Comparison of ENCODE assay signal across 22 cellular contexts in genomic region chr17:83035722-83036121, GRCh38. TPM values are rescaled to one million over a fixed set of nuclear protein-coding genes. Genes with fewer than 3 reads are reported as not detected.
DNase-seq lines count a peak whose midpoint lies in the region; ATAC-seq and TF ChIP-seq lines count a peak whose summit lies in the region.
"Had no signal": no experiment of that assay in that cellular context is flagged by ENCODE, and none has a peak within 500 bp of the region (broad histone marks: within the 10 kb centered on the region; RNA-seq: fewer than 3 reads in every experiment).

No MANE protein-coding gene starts in this region.

- no peak overlapping the region for H3K27ac ChIP-seq in neural progenitor cell
- no peak overlapping the region for H3K27ac ChIP-seq in spleen
- H3K27ac ChIP-seq: BLaER1, PC-9, SJCRH30 had no signal

- peaks cover 6% of the 10 kb centered on the region for H3F3A ChIP-seq in neural progenitor cell (ENCODE audit: low read depth)

- H3K4me1 ChIP-seq in neural progenitor cell (peaks cover 8% of the 10 kb centered on the region), spleen (no peaks in the 10 kb centered on the region)
- H3K4me1 ChIP-seq: BLaER1, SJCRH30 had no signal

- H3K4me3 Mint-ChIP-seq in CD14-positive monocyte, result no peak overlapping the region
- H3K4me3 Mint-ChIP-seq in brain, result no peak overlapping the region
- peak overlapping the region; percentile 22 for H3K4me3 Mint-ChIP-seq in neural progenitor cell
- H3K4me3 Mint-ChIP-seq: CD4-positive, alpha-beta T cell; GM23338 had no signal

- H3K9me3 ChIP-seq in neural progenitor cell (ENCODE audit: low read depth) (peaks cover 4% of the 10 kb centered on the region), spleen (peaks cover 0 to 9% (median 5%) of the 10 kb centered on the region in 8 donors)

- no peaks in the 10 kb centered on the region for H3K36me3 ChIP-seq in neural progenitor cell
- H3K36me3 ChIP-seq in spleen, result peaks cover 0 to 85% (median 8%) of the 10 kb centered on the region in 6 donors
- H3K36me3 ChIP-seq: SJCRH30 had no signal

- WGBS in spleen, 5 donors, result 75 to 89% (median 84%) methylated on average over 13 of the region's 13 CpGs

- H3K27me3 ChIP-seq in neural progenitor cell (no peaks in the 10 kb centered on the region), spleen (replicated peaks in 1 of 7) (no peaks in the 10 kb centered on the region)
- H3K27me3 ChIP-seq: BLaER1, MG63, SJCRH30 had no signal

- no peak overlapping the region for H3K9ac ChIP-seq in neural progenitor cell
- H3K9ac ChIP-seq: BLaER1 had no signal

- no peak overlapping the region for H3K4me2 ChIP-seq in neural progenitor cell
- H3K4me2 ChIP-seq: BLaER1, GM23338, PC-9 had no signal

- H3K27me3 Mint-ChIP-seq in CD14-positive monocyte (ENCODE audit: low read depth in 3 of 3) (peaks cover 0 to 2% (median 0%) of the 10 kb centered on the region in 3 donors), brain (no peaks in the 10 kb centered on the region), neural progenitor cell (ENCODE audit: insufficient read depth, low read depth) (peaks cover 2% of the 10 kb centered on the region)
- H3K27me3 Mint-ChIP-seq: CD4-positive, alpha-beta T cell had no signal

- H3K27ac Mint-ChIP-seq in CD14-positive monocyte, result peak overlapping the region in 4 of 7 donors; percentile 12 to 61 (median 46)
- H3K27ac Mint-ChIP-seq in brain, result peak overlapping the region in 3 of 5 experiments; percentile 56 to 93 (median 68)
- peak overlapping the region; percentile 90 for H3K27ac Mint-ChIP-seq in neural progenitor cell
- H3K27ac Mint-ChIP-seq: CD4-positive, alpha-beta T cell; GM23338 had no signal

- TF ChIP-seq POLR2A in spleen (IDR thresholded peaks at IDR 0.05), result no peak

- H3K4me1 Mint-ChIP-seq in CD14-positive monocyte (no peaks in the 10 kb centered on the region), brain (peaks cover 23% of the 10 kb centered on the region), neural progenitor cell (peaks cover 30% of the 10 kb centered on the region)

- ATAC-seq in HG03342 (IDR thresholded peaks at IDR 0.05; ENCODE audit: unreplicated experiment), result no peak
- ATAC-seq: GM23338, Right ventricle myocardium inferior had no signal

- H3K79me2 ChIP-seq in neural progenitor cell (ENCODE audit: low read depth), result no peaks in the 10 kb centered on the region

- H3K9me3 Mint-ChIP-seq in CD14-positive monocyte, result peaks cover 17 to 41% (median 23%) of the 10 kb centered on the region in 7 donors
- H3K9me3 Mint-ChIP-seq in brain, result peaks cover 6 to 19% (median 12%) of the 10 kb centered on the region in 5 experiments
- peaks cover 23% of the 10 kb centered on the region for H3K9me3 Mint-ChIP-seq in neural progenitor cell
- H3K9me3 Mint-ChIP-seq: CD4-positive, alpha-beta T cell had no signal

- intact Hi-C loops in CD14-positive monocyte (cut with micrococcal nuclease), result no loop called here
- intact Hi-C loops in spleen (cut with DNase I; ENCODE audit: low total_unique reads), result no loop called here

- peaks cover 64 to 82% of the 10 kb centered on the region in 2 donors for H3K36me3 Mint-ChIP-seq in CD14-positive monocyte
- H3K36me3 Mint-ChIP-seq in brain, result peaks cover 79% of the 10 kb centered on the region
- H3K36me3 Mint-ChIP-seq in neural progenitor cell, result peaks cover 49% of the 10 kb centered on the region

- no peak for TF ChIP-seq CTCF in CD14-positive monocyte (IDR thresholded peaks at IDR 0.05)
- no peak for TF ChIP-seq CTCF in brain (conservative IDR thresholded peaks at IDR 0.05)
- TF ChIP-seq CTCF in neural progenitor cell (IDR thresholded peaks at IDR 0.05), result no peak
- no peak for TF ChIP-seq CTCF in spleen (IDR thresholded peaks at IDR 0.05 in 8 of 11, conservative IDR thresholded peaks at IDR 0.05 in 3 of 11)

- no peak overlapping the region for H3K4me3 ChIP-seq in neural progenitor cell
- no peak overlapping the region for H3K4me3 ChIP-seq in spleen
- H3K4me3 ChIP-seq: BLaER1, GM23338, MG63, PC-9, SJCRH30 had no signal

- DNase-seq in CD14-positive monocyte (ENCODE audit: low spot score) (no peak), neural progenitor cell (ENCODE audit: low spot score) (no peak), spleen (peak; percentile 35), occipital lobe (lab: John Stamatoyannopoulos, UW) (no peak), hepatic stellate cell (ENCODE audit: low spot score) (no peak)
- DNase-seq: CD4-positive, alpha-beta T cell; HCEC 1CT; IMR-90; KG1; MG63; NCI-H1105 treated with DMSO at 0.1 percent for 48 hours; NCI-H146; NCI-H2029; NCI-H2227 treated with DMSO at 0.1 percent for 48 hours; NCI-H526 treated with DMSO at 0.1 percent for 48 hours; PC-9; SJCRH30 had no signal

- H2AFZ ChIP-seq in neural progenitor cell (replicated peaks), result no peak overlapping the region
- H2AFZ ChIP-seq: GM23338, PC-9 had no signal

- H4K20me1 ChIP-seq in neural progenitor cell (ENCODE audit: low read depth), result no peaks in the 10 kb centered on the region
- H4K20me1 ChIP-seq: BLaER1 had no signal

RNA-seq across cellular contexts. Expression of gene METRNL, which starts 43.7 kb away (rescaled TPM):
- polyA plus RNA-seq in CD14-positive monocyte, result 10 to 100 TPM; 13.1 to 29.8 TPM
- 36.9 TPM for polyA plus RNA-seq in brain (ENCODE audit: insufficient read depth, low read depth, low replicate concordance)
- total RNA-seq in neural progenitor cell (ENCODE audit: low replicate concordance), result 3.6 and 12.9 TPM in 2 replicates
- total RNA-seq in spleen, result 10 to 100 TPM; 14.7 to 51.2 (median 38.5) TPM
- polyA plus RNA-seq in spleen, result 10 to 100 TPM; 15.3 to 26.5 (median 21.8) TPM
- total RNA-seq in occipital lobe, result 22.3 TPM
